18 cellular contexts compared by ENCODE assay signal in genomic region chr14:74218462-74218861, GRCh38.
"Had no signal": no experiment of that assay in that cellular context is flagged by ENCODE, and none has a peak within 500 bp of the region (broad histone marks: within the 10 kb centered on the region; RNA-seq: fewer than 3 reads in every experiment).

No MANE protein-coding gene starts in this region.

- DNase-seq: dermis blood vessel endothelial cell; effector memory CD8-positive, alpha-beta T cell; esophagus squamous epithelium; foreskin melanocyte; naive thymus-derived CD4-positive, alpha-beta T cell; nephron progenitor cell; pancreas; retina; right lobe of liver; small intestine; stimulated activated CD4-positive, alpha-beta T cell treated with anti-CD3 and anti-CD28 coated beads, Interleukin-15, amount 100 ng/mL, for 24 hours; stimulated activated CD4-positive, alpha-beta T cell treated with anti-CD3 and anti-CD28 coated beads, Interleukin-2, amount 100 ng/mL, for 48 hours; stimulated activated naive CD8-positive, alpha-beta T cell treated with anti-CD3 and anti-CD28 coated beads, Interleukin-15, amount 100 ng/mL, for 72 hours; transverse colon; upper lobe of right lung had no signal

- H3K4me3 ChIP-seq: lung, pancreas had no signal

- H3K4me3 Mint-ChIP-seq: mesothelial cell of epicardium; nephron progenitor cell; stimulated activated naive CD8-positive, alpha-beta T cell treated with anti-CD3 and anti-CD28 coated beads, Interleukin-15, amount 100 ng/mL, for 72 hours had no signal

- H3K27ac Mint-ChIP-seq: effector memory CD8-positive, alpha-beta T cell; memory B cell; mesothelial cell of epicardium; nephron progenitor cell; stimulated activated naive CD8-positive, alpha-beta T cell treated with anti-CD3 and anti-CD28 coated beads, Interleukin-15, amount 100 ng/mL, for 72 hours had no signal

- H3K9me3 Mint-ChIP-seq: effector memory CD8-positive, alpha-beta T cell; memory B cell; mesothelial cell of epicardium; naive thymus-derived CD4-positive, alpha-beta T cell; nephron progenitor cell; stimulated activated naive CD8-positive, alpha-beta T cell treated with anti-CD3 and anti-CD28 coated beads, Interleukin-15, amount 100 ng/mL, for 72 hours had no signal

- H3K36me3 Mint-ChIP-seq: memory B cell; mesothelial cell of epicardium; naive thymus-derived CD4-positive, alpha-beta T cell had no signal

- H3K4me1 Mint-ChIP-seq: memory B cell, mesothelial cell of epicardium, nephron progenitor cell had no signal
